1 cellular context compared by ENCODE assay signal in genomic region chr10:73780966-73781365, GRCh38.
TF ChIP-seq lines count a peak whose summit lies in the region.

No MANE protein-coding gene starts in this region.

TF ChIP-seq in HepG2, 621 proteins besides CTCF, POLR2A, EP300 and RAD21:
- no peak for TF ChIP-seq NBN (conservative IDR thresholded peaks at IDR 0.05)
- TF ChIP-seq TBP (CRISPR knock-in tag; IDR thresholded peaks at IDR 0.05), result no peak
- 0 out of 2 replicates have a peak, but pooled peaks have one; percentile 8 for TF ChIP-seq ZNF704 (CRISPR knock-in tag; IDR thresholded peaks at IDR 0.05; ENCODE audit: borderline replicate concordance)
